Comparison of ENCODE assay signal across 20 cellular contexts in the genomic region with DNA sequence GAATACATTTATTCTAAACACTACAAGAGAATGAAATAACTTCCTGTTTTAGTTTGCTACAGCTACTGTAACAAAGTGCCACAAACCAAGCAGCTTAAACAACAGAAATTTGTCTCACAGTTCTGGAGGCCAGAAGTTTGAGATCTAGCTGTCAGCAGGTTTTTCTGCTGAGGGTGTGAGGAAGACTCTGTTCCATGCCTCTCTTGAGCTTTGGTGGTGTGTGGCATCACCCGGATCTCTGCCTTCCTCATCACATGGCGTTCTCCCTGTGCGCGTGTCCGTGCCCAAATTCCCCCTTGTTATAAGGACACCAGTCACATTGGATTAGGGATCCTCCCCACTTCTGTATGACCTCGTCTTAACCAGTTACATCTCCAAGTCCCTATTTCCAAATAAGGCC.
A peak's percentile ranks its signal among the peaks of the same experiment; 100 is the strongest.
DNase-seq lines count a peak whose midpoint lies in the region; ATAC-seq and TF ChIP-seq lines count a peak whose summit lies in the region.
"Had no signal": no experiment of that assay in that cellular context is flagged by ENCODE, and none has a peak within 500 bp of the region (broad histone marks: within the 10 kb centered on the region; RNA-seq: fewer than 3 reads in every experiment).

No MANE protein-coding gene starts in this region.

- TF ChIP-seq CTCF in Loucy (conservative IDR thresholded peaks at IDR 0.05; ENCODE audit: low read length): no peak
- TF ChIP-seq CTCF in heart right ventricle (IDR thresholded peaks at IDR 0.05): no peak

- peaks cover 4 to 16% (median 10%) of the 10 kb centered on the region in 5 donors for H3K27me3 Mint-ChIP-seq in naive thymus-derived CD8-positive, alpha-beta T cell

- H3K9me3 ChIP-seq in GM23248 (ENCODE audit: low read depth): no peaks in the 10 kb centered on the region
- no peaks in the 10 kb centered on the region for H3K9me3 ChIP-seq in Loucy (ENCODE audit: insufficient read depth, low read depth, low read length)
- H3K9me3 ChIP-seq in heart right ventricle: no peaks in the 10 kb centered on the region

- H3K4me3 ChIP-seq in GM23248: no peak overlapping the region; the same call in 1 of the 2 replicates
- H3K4me3 ChIP-seq in Loucy (ENCODE audit: low read length, poor library complexity, severe bottlenecking): no peak overlapping the region
- H3K4me3 ChIP-seq in heart right ventricle: no peak overlapping the region
- H3K4me3 ChIP-seq: GM12878 had no signal

- H3K27ac ChIP-seq in GM23248 (peak overlapping the region; percentile 36), heart right ventricle (peak overlapping the region in 1 of 10 donors; percentile 18)
- H3K27ac ChIP-seq: KMS-11 had no signal

- peaks cover 19% of the 10 kb centered on the region for H3K4me1 ChIP-seq in GM23248 (ENCODE audit: insufficient read depth)
- H3K4me1 ChIP-seq in Loucy (ENCODE audit: insufficient read depth, low read length, poor library complexity, severe bottlenecking): peaks cover 3% of the 10 kb centered on the region
- peaks cover 0 to 3% (median 0%) of the 10 kb centered on the region in 9 donors for H3K4me1 ChIP-seq in heart right ventricle

- DNase-seq in GM23248: no peak
- DNase-seq in heart right ventricle: no peak
- peak; percentile 83 for DNase-seq in posterior vena cava (ENCODE audit: low spot score)
- no peak for DNase-seq in naive thymus-derived CD8-positive, alpha-beta T cell
- DNase-seq in activated CD8-positive, alpha-beta memory T cell treated with anti-CD3 and anti-CD28 coated beads, Interleukin-2, amount 50 U/mL, for 48 hours: no peak
- DNase-seq: ACHN; CD4-positive, alpha-beta memory T cell; DMS79; MM.1S; NCI-H1105 treated with DMSO at 0.1 percent for 48 hours; NCI-H1930; NCI-H2171; NCI-H774; SHP77 treated with DMSO at 0.1 percent for 48 hours had no signal

- intact Hi-C loops in heart right ventricle (cut with DNase I) (loop anchor here in 3 of 10 donors (5.0 kb wide), 2 partner anchors 246 to 496 kb away; a partner anchor contains a TSS), posterior vena cava (cut with DNase I) (no loop called here)

- no peaks in the 10 kb centered on the region for H3K79me2 ChIP-seq in GM23248 (ENCODE audit: insufficient read depth)
- H3K79me2 ChIP-seq in Loucy (ENCODE audit: insufficient read depth, low read length): no peaks in the 10 kb centered on the region

- H3K9me2 ChIP-seq in GM23248 (ENCODE audit: insufficient read depth) (no peaks in the 10 kb centered on the region), Loucy (replicated peaks; ENCODE audit: low read depth, low read length) (no peaks in the 10 kb centered on the region)

- H3K27ac Mint-ChIP-seq in naive thymus-derived CD8-positive, alpha-beta T cell: peak overlapping the region in 1 of 10 donors; percentile 35
- H3K27ac Mint-ChIP-seq: B cell; CD4-positive, alpha-beta memory T cell had no signal

- H3K4me2 ChIP-seq in GM23248 (ENCODE audit: unreplicated experiment): peak overlapping the region; percentile 43
- H3K4me2 ChIP-seq in Loucy (ENCODE audit: low read depth, low read length, poor library complexity, severe bottlenecking): no peak overlapping the region
- H3K4me2 ChIP-seq: KMS-11 had no signal

- H3F3A ChIP-seq in GM23248 (ENCODE audit: insufficient read depth) (peaks cover 14% of the 10 kb centered on the region; the same call in 1 of the 2 replicates), Loucy (ENCODE audit: low read depth) (no peaks in the 10 kb centered on the region)

- ATAC-seq in heart right ventricle: peak in 6 of 8 donors; percentile 8 to 71 (median 52)
- no peak for ATAC-seq in HG03520 (IDR thresholded peaks at IDR 0.05; ENCODE audit: unreplicated experiment)
- ATAC-seq in naive thymus-derived CD8-positive, alpha-beta T cell: no peak
- ATAC-seq: GM12878, Panc1 had no signal

- H3K36me3 Mint-ChIP-seq in naive thymus-derived CD8-positive, alpha-beta T cell: no peaks in the 10 kb centered on the region
- H3K36me3 Mint-ChIP-seq: CD4-positive, alpha-beta memory T cell had no signal

- no peaks in the 10 kb centered on the region for H3K4me1 Mint-ChIP-seq in naive thymus-derived CD8-positive, alpha-beta T cell
- H3K4me1 Mint-ChIP-seq: B cell; CD4-positive, alpha-beta memory T cell had no signal

- H3K36me3 ChIP-seq in GM23248 (ENCODE audit: low read depth) (no peaks in the 10 kb centered on the region), Loucy (ENCODE audit: insufficient read depth, low read length) (no peaks in the 10 kb centered on the region), heart right ventricle (no peaks in the 10 kb centered on the region)

- POLR2A ChIA-PET in naive thymus-derived CD8-positive, alpha-beta T cell (lab: Charles Lee): no interaction called here

- H4K20me1 ChIP-seq in GM23248 (ENCODE audit: insufficient read depth): no peaks in the 10 kb centered on the region
- no peaks in the 10 kb centered on the region for H4K20me1 ChIP-seq in Loucy (ENCODE audit: insufficient read depth, low read length, poor library complexity, severe bottlenecking)

- 93 to 97% methylated on average over 6 of the region's 6 CpGs for WGBS in GM23248 (ENCODE audit: low coverage in 1 of 2, low lambda C conversion rate in 2 of 2, missing lambda C conversion rate in 2 of 2), 2 experiments
- 73 to 78% methylated on average over 6 of the region's 6 CpGs for WGBS in heart right ventricle, 2 donors

- in situ Hi-C loops in GM23248 (cut with MboI): no loop called here

- no peaks in the 10 kb centered on the region for H3K27me3 ChIP-seq in GM23248 (replicated peaks; ENCODE audit: insufficient read depth)
- no peaks in the 10 kb centered on the region for H3K27me3 ChIP-seq in Loucy (ENCODE audit: insufficient read depth, low read length, poor library complexity, severe bottlenecking)
- peaks cover 0 to 26% (median 6%) of the 10 kb centered on the region in 7 donors for H3K27me3 ChIP-seq in heart right ventricle

- H3K9me3 Mint-ChIP-seq in naive thymus-derived CD8-positive, alpha-beta T cell: no peaks in the 10 kb centered on the region

- no peak overlapping the region for H3K4me3 Mint-ChIP-seq in naive thymus-derived CD8-positive, alpha-beta T cell
- H3K4me3 Mint-ChIP-seq: B cell; CD4-positive, alpha-beta memory T cell had no signal

- H3K9ac ChIP-seq in GM23248: no peak overlapping the region
- H3K9ac ChIP-seq in Loucy (ENCODE audit: low read depth, low read length, poor library complexity, severe bottlenecking): no peak overlapping the region
- H3K9ac ChIP-seq: KMS-11 had no signal

- peak overlapping the region; percentile 54 for H2AFZ ChIP-seq in GM23248
- peak overlapping the region; percentile 38 for H2AFZ ChIP-seq in Loucy (ENCODE audit: low read length)

Comparison
In these comparisons a context has a peak if more than half of its experiments do, and no peak if none do; other contexts are left out.
1. ATAC-seq: peak in heart right ventricle (6 of 8); none in HG03520 (single experiment) and naive thymus-derived CD8-positive, alpha-beta T cell (0 of 2).